Comparison of ENCODE assay signal across 8 cellular contexts in the genomic region with DNA sequence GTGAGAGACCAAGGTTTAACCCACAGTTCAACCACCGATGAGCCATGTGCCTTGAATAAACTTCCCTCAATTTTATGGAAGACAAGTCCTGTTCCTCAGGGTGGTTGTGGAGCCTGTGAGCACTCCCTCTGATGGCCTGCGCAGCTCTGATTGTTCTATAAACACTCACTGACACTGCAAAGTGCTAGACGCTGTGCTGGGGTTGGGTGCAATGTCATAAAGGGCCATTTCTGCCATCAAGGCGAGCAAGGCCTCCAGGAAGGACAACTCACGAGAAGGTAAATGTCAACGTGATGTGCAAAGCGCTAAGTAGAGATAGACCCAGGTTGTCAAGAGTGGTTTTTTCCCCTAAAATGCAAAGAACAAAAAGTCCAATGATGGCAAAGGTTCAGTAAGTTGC.
"Had no signal": no experiment of that assay in that cellular context is flagged by ENCODE, and none has a peak within 500 bp of the region (broad histone marks: within the 10 kb centered on the region; RNA-seq: fewer than 3 reads in every experiment).

No MANE protein-coding gene starts in this region.

- H3K27ac ChIP-seq: GM23248 had no signal

- H3K27ac Mint-ChIP-seq: HFFc6, IgD-negative memory B cell had no signal

- H3K9me3 Mint-ChIP-seq: HFFc6, IgD-negative memory B cell had no signal

- H3K4me3 ChIP-seq: GM23248, HAP-1 had no signal

- H2AFZ ChIP-seq: GM23248 had no signal

- H3K9me3 ChIP-seq: HAP-1 had no signal

- H3K4me1 Mint-ChIP-seq: IgD-negative memory B cell had no signal

- ATAC-seq: HCT116 had no signal

- DNase-seq: GM23248, GOT3, H7, HFFc6 had no signal

- H3K4me3 Mint-ChIP-seq: HFFc6, IgD-negative memory B cell had no signal

- H3K4me1 ChIP-seq: HAP-1 had no signal

- FAIRE-seq: HTR-8/SVneo had no signal

- H3K9ac ChIP-seq: GM23248 had no signal

- H3K36me3 ChIP-seq: HAP-1 had no signal
